Comparison of ENCODE assay signal across 10 cellular contexts in the genomic region with DNA sequence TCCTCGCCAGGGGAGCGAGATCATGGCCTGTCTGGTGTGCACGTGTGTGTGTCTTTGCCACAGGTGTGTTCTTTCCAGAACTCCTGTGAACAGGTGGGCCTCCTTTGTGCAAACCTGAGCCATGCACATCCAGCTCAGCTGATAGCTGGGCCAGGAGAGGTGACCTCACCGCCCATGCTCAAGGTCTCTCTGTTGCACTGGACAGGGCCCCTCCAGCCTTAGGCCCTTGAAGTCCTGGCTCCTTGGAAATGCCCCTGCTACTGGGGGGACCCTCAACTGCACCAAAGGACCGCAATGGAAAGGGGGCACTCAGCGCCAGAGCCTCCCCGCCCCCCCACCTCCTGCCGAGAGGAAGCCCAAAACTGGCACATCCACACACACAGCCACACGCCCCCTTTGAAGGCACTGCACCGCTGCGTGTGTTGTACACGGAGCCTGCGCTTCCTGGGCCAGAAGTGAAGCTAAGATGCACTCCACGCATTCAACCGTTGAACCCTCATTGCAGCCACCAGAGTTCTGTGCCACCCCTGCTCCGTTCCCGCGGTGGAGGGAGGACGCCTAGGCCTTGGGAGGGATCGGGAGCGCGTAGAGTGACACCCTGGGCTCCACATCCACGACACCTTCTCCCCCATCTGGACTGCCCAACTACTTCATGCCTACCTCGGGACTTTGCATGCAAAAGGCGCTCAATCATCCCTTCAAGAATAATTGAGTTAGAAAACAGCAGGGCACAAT. TPM values are rescaled to one million over a fixed set of nuclear protein-coding genes. Genes with fewer than 3 reads are reported as not detected.
DNase-seq lines count a peak whose midpoint lies in the region; ATAC-seq lines count a peak whose summit lies in the region.
"Had no signal": no experiment of that assay in that cellular context is flagged by ENCODE, and none has a peak within 500 bp of the region (broad histone marks: within the 10 kb centered on the region; RNA-seq: fewer than 3 reads in every experiment).

No MANE protein-coding gene starts in this region.

- peaks cover 73% of the 10 kb centered on the region for H3K4me1 Mint-ChIP-seq in activated CD4-positive, alpha-beta T cell treated with anti-CD3 and anti-CD28 coated beads, Interleukin-2, amount 10 ng/mL, durations not matched to agents 24 days and 14 days
- peaks cover 84% of the 10 kb centered on the region for H3K4me1 Mint-ChIP-seq in activated CD4-positive, alpha-beta memory T cell treated with anti-CD3 and anti-CD28 coated beads for 36 hours (ENCODE audit: low read depth)
- peaks cover 94% of the 10 kb centered on the region for H3K4me1 Mint-ChIP-seq in stimulated activated effector memory CD8-positive, alpha-beta T cell treated with anti-CD3 and anti-CD28 coated beads, Interleukin-12 subunit alpha, Interleukin-12 subunit beta, amount 100 ng/mL, for 72 hours

- ATAC-seq in left ventricle myocardium superior = no peak
- no peak for ATAC-seq in stimulated activated effector memory CD8-positive, alpha-beta T cell treated with anti-CD3 and anti-CD28 coated beads, Interleukin-12 subunit alpha, Interleukin-12 subunit beta, amount 100 ng/mL, for 72 hours
- ATAC-seq in GM18502 (IDR thresholded peaks at IDR 0.05; ENCODE audit: poor library complexity, unreplicated experiment) = no peak
- ATAC-seq in GM21717 (IDR thresholded peaks at IDR 0.05; ENCODE audit: unreplicated experiment) = no peak
- no peak for ATAC-seq in GM19351 (IDR thresholded peaks at IDR 0.05; ENCODE audit: unreplicated experiment)

- POLR2A ChIA-PET in activated CD4-positive, alpha-beta memory T cell treated with anti-CD3 and anti-CD28 coated beads for 36 hours (lab: Charles Lee) = interaction anchor here (1.5 to 8.8 kb wide), 2 partner anchors 17 to 28 kb away, joined by 4 to 240 read pairs; a partner anchor contains a TSS

- CTCF ChIA-PET in activated CD4-positive, alpha-beta memory T cell treated with anti-CD3 and anti-CD28 coated beads for 36 hours (lab: Charles Lee) = interaction anchor here (0.6 to 8.4 kb wide), 25 partner anchors 8 to 384 kb away, joined by 3 to 183 read pairs (median 5); a partner anchor contains a TSS

- intact Hi-C loops in activated CD4-positive, alpha-beta T cell treated with anti-CD3 and anti-CD28 coated beads, Interleukin-2, amount 10 ng/mL, durations not matched to agents 24 days and 14 days (cut with micrococcal nuclease) = loop anchor here (1.0 kb wide), 1 partner anchor 32 kb away; no protein-coding TSS in a partner anchor
- intact Hi-C loops in activated CD4-positive, alpha-beta memory T cell treated with anti-CD3 and anti-CD28 coated beads for 36 hours (cut with micrococcal nuclease) = loop anchor here (1.0 kb wide), 1 partner anchor 32 kb away; no protein-coding TSS in a partner anchor
- intact Hi-C loops in left ventricle myocardium superior (cut with micrococcal nuclease) = loop anchor here (2.0 kb wide), 1 partner anchor 33 kb away; no protein-coding TSS in a partner anchor

- H3K9me3 Mint-ChIP-seq in activated CD4-positive, alpha-beta T cell treated with anti-CD3 and anti-CD28 coated beads, Interleukin-2, amount 10 ng/mL, durations not matched to agents 24 days and 14 days = no peaks in the 10 kb centered on the region
- H3K9me3 Mint-ChIP-seq in activated CD4-positive, alpha-beta memory T cell treated with anti-CD3 and anti-CD28 coated beads for 36 hours = peaks cover 4% of the 10 kb centered on the region
- H3K9me3 Mint-ChIP-seq in stimulated activated effector memory CD8-positive, alpha-beta T cell treated with anti-CD3 and anti-CD28 coated beads, Interleukin-12 subunit alpha, Interleukin-12 subunit beta, amount 100 ng/mL, for 72 hours = no peaks in the 10 kb centered on the region

- peak overlapping the region; percentile 78 for H3K27ac Mint-ChIP-seq in activated CD4-positive, alpha-beta T cell treated with anti-CD3 and anti-CD28 coated beads, Interleukin-2, amount 10 ng/mL, durations not matched to agents 24 days and 14 days
- peak overlapping the region; percentile 67 for H3K27ac Mint-ChIP-seq in activated CD4-positive, alpha-beta memory T cell treated with anti-CD3 and anti-CD28 coated beads for 36 hours
- H3K27ac Mint-ChIP-seq in stimulated activated effector memory CD8-positive, alpha-beta T cell treated with anti-CD3 and anti-CD28 coated beads, Interleukin-12 subunit alpha, Interleukin-12 subunit beta, amount 100 ng/mL, for 72 hours = peak overlapping the region; percentile 88

- peak; percentile 70 for DNase-seq in activated CD4-positive, alpha-beta T cell treated with anti-CD3 and anti-CD28 coated beads, Interleukin-2, amount 10 ng/mL, durations not matched to agents 24 days and 14 days
- DNase-seq in activated CD4-positive, alpha-beta T cell treated with anti-CD3 and anti-CD28 coated beads, Interleukin-2, amount 50 U/mL, for 48 hours = no peak
- DNase-seq in activated CD4-positive, alpha-beta memory T cell treated with anti-CD3 and anti-CD28 coated beads for 36 hours = no peak
- DNase-seq in left ventricle myocardium superior = peak; percentile 24
- peak in 1 of 2 donors; percentile 66 for DNase-seq in stimulated activated effector memory CD8-positive, alpha-beta T cell treated with anti-CD3 and anti-CD28 coated beads, Interleukin-12 subunit alpha, Interleukin-12 subunit beta, amount 100 ng/mL, for 72 hours (ENCODE audit: low spot score in 2 of 2)
- DNase-seq: esophagus squamous epithelium had no signal

- H3K4me3 Mint-ChIP-seq in activated CD4-positive, alpha-beta T cell treated with anti-CD3 and anti-CD28 coated beads, Interleukin-2, amount 10 ng/mL, durations not matched to agents 24 days and 14 days = peak overlapping the region; percentile 69
- peak overlapping the region; percentile 68 for H3K4me3 Mint-ChIP-seq in activated CD4-positive, alpha-beta memory T cell treated with anti-CD3 and anti-CD28 coated beads for 36 hours
- H3K4me3 Mint-ChIP-seq in stimulated activated effector memory CD8-positive, alpha-beta T cell treated with anti-CD3 and anti-CD28 coated beads, Interleukin-12 subunit alpha, Interleukin-12 subunit beta, amount 100 ng/mL, for 72 hours = peak overlapping the region; percentile 77

- H3K27me3 Mint-ChIP-seq in activated CD4-positive, alpha-beta T cell treated with anti-CD3 and anti-CD28 coated beads, Interleukin-2, amount 10 ng/mL, durations not matched to agents 24 days and 14 days = no peaks in the 10 kb centered on the region
- no peaks in the 10 kb centered on the region for H3K27me3 Mint-ChIP-seq in activated CD4-positive, alpha-beta memory T cell treated with anti-CD3 and anti-CD28 coated beads for 36 hours

- no peaks in the 10 kb centered on the region for H3K36me3 Mint-ChIP-seq in activated CD4-positive, alpha-beta T cell treated with anti-CD3 and anti-CD28 coated beads, Interleukin-2, amount 10 ng/mL, durations not matched to agents 24 days and 14 days (ENCODE audit: low read depth)
- H3K36me3 Mint-ChIP-seq in activated CD4-positive, alpha-beta memory T cell treated with anti-CD3 and anti-CD28 coated beads for 36 hours = peaks cover 3% of the 10 kb centered on the region
- H3K36me3 Mint-ChIP-seq in stimulated activated effector memory CD8-positive, alpha-beta T cell treated with anti-CD3 and anti-CD28 coated beads, Interleukin-12 subunit alpha, Interleukin-12 subunit beta, amount 100 ng/mL, for 72 hours = peaks cover 35% of the 10 kb centered on the region

RNA-seq across cellular contexts. Expression of a gene that starts 16.4 kb away (rescaled TPM):
- 288 and 296 TPM in 2 replicates for total RNA-seq in activated CD4-positive, alpha-beta T cell treated with anti-CD3 and anti-CD28 coated beads, Interleukin-2, amount 10 ng/mL, durations not matched to agents 24 days and 14 days
- total RNA-seq in activated CD4-positive, alpha-beta memory T cell treated with anti-CD3 and anti-CD28 coated beads for 36 hours = 100 to 1,000 TPM; 306 to 310 TPM
- 0.79 TPM for total RNA-seq in left ventricle myocardium superior

RNA-seq across cellular contexts. Expression of a gene that starts 21.9 kb away (rescaled TPM):
- total RNA-seq in activated CD4-positive, alpha-beta T cell treated with anti-CD3 and anti-CD28 coated beads, Interleukin-2, amount 10 ng/mL, durations not matched to agents 24 days and 14 days = 6.0 and 6.9 TPM in 2 replicates
- total RNA-seq in activated CD4-positive, alpha-beta memory T cell treated with anti-CD3 and anti-CD28 coated beads for 36 hours = 10 to 100 TPM; 11.1 to 13.0 TPM
- 1.1 TPM for total RNA-seq in left ventricle myocardium superior

RNA-seq across cellular contexts. Expression of a gene that starts 46.2 kb away (rescaled TPM):
- 3.5 and 4.0 TPM in 2 replicates for total RNA-seq in activated CD4-positive, alpha-beta T cell treated with anti-CD3 and anti-CD28 coated beads, Interleukin-2, amount 10 ng/mL, durations not matched to agents 24 days and 14 days
- 1 to 10 TPM; 8.5 to 9.3 TPM for total RNA-seq in activated CD4-positive, alpha-beta memory T cell treated with anti-CD3 and anti-CD28 coated beads for 36 hours
- not detected for total RNA-seq in left ventricle myocardium superior
- total RNA-seq: A673, esophagus squamous epithelium had no signal

RNA-seq across cellular contexts. Expression of a gene that starts 56.6 kb away (rescaled TPM):
- total RNA-seq in activated CD4-positive, alpha-beta T cell treated with anti-CD3 and anti-CD28 coated beads, Interleukin-2, amount 10 ng/mL, durations not matched to agents 24 days and 14 days = 6.8 and 7.1 TPM in 2 replicates
- total RNA-seq in activated CD4-positive, alpha-beta memory T cell treated with anti-CD3 and anti-CD28 coated beads for 36 hours = 10 to 100 TPM; 39.9 to 42.1 TPM
- total RNA-seq in left ventricle myocardium superior = not detected
- total RNA-seq: A673 had no signal

Comparison
In these comparisons a context has a peak if more than half of its experiments do, and no peak if none do; other contexts are left out.
1. DNase-seq: peak in activated CD4-positive, alpha-beta T cell treated with anti-CD3 and anti-CD28 coated beads, Interleukin-2, amount 10 ng/mL, durations not matched to agents 24 days and 14 days (single experiment) and left ventricle myocardium superior (single experiment); none in activated CD4-positive, alpha-beta T cell treated with anti-CD3 and anti-CD28 coated beads, Interleukin-2, amount 50 U/mL, for 48 hours (0 of 2) and activated CD4-positive, alpha-beta memory T cell treated with anti-CD3 and anti-CD28 coated beads for 36 hours (single experiment).
2. RNA of a gene that starts 16.4 kb away (total RNA-seq): 306 to 310 TPM in activated CD4-positive, alpha-beta memory T cell treated with anti-CD3 and anti-CD28 coated beads for 36 hours and 288 to 296 TPM in activated CD4-positive, alpha-beta T cell treated with anti-CD3 and anti-CD28 coated beads, Interleukin-2, amount 10 ng/mL, durations not matched to agents 24 days and 14 days; 0.79 TPM in left ventricle myocardium superior (single experiment); every median in the first group is over 100 times any median in the second.
3. Peak in every context shown above with its lines, with median percentiles within 50 percentile points of each other: H3K27ac Mint-ChIP-seq and H3K4me3 Mint-ChIP-seq.